ENCODE assay signal across 13 cellular contexts in genomic region chr9:131673068-131673467, GRCh38.
DNase-seq lines count a peak whose midpoint lies in the region; ATAC-seq and TF ChIP-seq lines count a peak whose summit lies in the region.
"Had no signal": no experiment of that assay in that cellular context is flagged by ENCODE, and none has a peak within 500 bp of the region (broad histone marks: within the 10 kb centered on the region; RNA-seq: fewer than 3 reads in every experiment).

No MANE protein-coding gene starts in this region.

- H3K27me3 ChIP-seq in heart left ventricle (no peaks in the 10 kb centered on the region), ascending aorta (no peaks in the 10 kb centered on the region), uterus (no peaks in the 10 kb centered on the region)
- H3K27me3 ChIP-seq: spleen had no signal

- WGBS in heart left ventricle, 4 donors: 75 to 89% (median 81%) methylated on average over 1 of the region's 1 CpG
- 100% methylated on average over 1 of the region's 1 CpG; no CpG with 5 or more reads in 1 of the 2 experiments for WGBS in mesodermal cell (ENCODE audit: insufficient coverage in 2 of 2), 2 experiments
- 91 to 96% methylated on average over 1 of the region's 1 CpG for WGBS in lower leg skin, 2 donors

- H3K4me1 ChIP-seq in heart left ventricle: peaks cover 32 to 100% (median 97%) of the 10 kb centered on the region in 12 donors
- H3K4me1 ChIP-seq in ascending aorta: peaks cover 45 to 90% of the 10 kb centered on the region in 2 donors
- peaks cover 93% of the 10 kb centered on the region for H3K4me1 ChIP-seq in mesodermal cell (ENCODE audit: control insufficient read depth, insufficient read depth, low read length, poor library complexity, severe bottlenecking)
- H3K4me1 ChIP-seq in uterus: peaks cover 37 to 49% of the 10 kb centered on the region in 2 donors

- H3K9me3 ChIP-seq in heart left ventricle (no peaks in the 10 kb centered on the region), ascending aorta (no peaks in the 10 kb centered on the region), mesodermal cell (ENCODE audit: control insufficient read depth, low read length) (no peaks in the 10 kb centered on the region), uterus (no peaks in the 10 kb centered on the region)
- H3K9me3 ChIP-seq: spleen had no signal

- H3K27ac ChIP-seq in heart left ventricle: peak overlapping the region; percentile 41 to 93 (median 86)
- peak overlapping the region; percentile 93 to 96 for H3K27ac ChIP-seq in ascending aorta
- H3K27ac ChIP-seq in mesodermal cell (ENCODE audit: low read depth, low read length, severe bottlenecking): peak overlapping the region; percentile 33
- peak overlapping the region; percentile 48 to 97 for H3K27ac ChIP-seq in uterus

- intact Hi-C loops in heart left ventricle (cut with DNase I) (loop anchor here in 8 of 10 donors (5.0 to 10.0 kb wide), 4 partner anchors 34 to 64 kb away; no protein-coding TSS in a partner anchor), Right ventricle myocardium inferior (cut with DNase I) (loop anchor here (5.0 kb wide), 1 partner anchor 34 kb away; no protein-coding TSS in a partner anchor), ascending aorta (cut with DNase I) (no loop called here), uterus (cut with DNase I; ENCODE audit: low total_unique reads) (no loop called here), lower leg skin (cut with DNase I; ENCODE audit: low total_unique reads) (no loop called here)

- H3K4me3 ChIP-seq in heart left ventricle (no peak overlapping the region), ascending aorta (no peak overlapping the region), mesodermal cell (ENCODE audit: extremely low read depth, insufficient read depth, low read length, poor library complexity, severe bottlenecking) (no peak overlapping the region), uterus (no peak overlapping the region), lower leg skin (ENCODE audit: low read depth, poor library complexity, severe bottlenecking) (no peak overlapping the region)

- TF ChIP-seq CTCF in heart left ventricle (IDR thresholded peaks at IDR 0.05) (no peak), ascending aorta (IDR thresholded peaks at IDR 0.05) (no peak), uterus (IDR thresholded peaks at IDR 0.05) (no peak), lower leg skin (IDR thresholded peaks at IDR 0.05) (no peak)

- DNase-seq in heart left ventricle (no peak), Right ventricle myocardium inferior (ENCODE audit: missing footprints) (no peak), ascending aorta (ENCODE audit: low spot score in 2 of 2) (no peak), uterus (no peak), DMS153 treated with DMSO at 0.1 percent for 48 hours (lab: John Stamatoyannopoulos, UW; ENCODE audit: unreplicated experiment) (no peak), lower leg skin (ENCODE audit: low spot score in 2 of 2) (no peak)
- DNase-seq: amniotic stem cell; effector CD4-positive, alpha-beta T cell; EL; left colon; spleen had no signal

- ATAC-seq in heart left ventricle (no peak), Right ventricle myocardium inferior (no peak), HG02759 (IDR thresholded peaks at IDR 0.05; ENCODE audit: unreplicated experiment) (no peak)
- ATAC-seq: left colon had no signal

- H3K36me3 ChIP-seq in heart left ventricle (no peaks in the 10 kb centered on the region), ascending aorta (no peaks in the 10 kb centered on the region), mesodermal cell (ENCODE audit: control insufficient read depth, insufficient read depth, low read length) (no peaks in the 10 kb centered on the region), uterus (no peaks in the 10 kb centered on the region)

- no peak for TF ChIP-seq POLR2A in heart left ventricle (IDR thresholded peaks at IDR 0.05)
- no peak for TF ChIP-seq POLR2A in uterus (IDR thresholded peaks at IDR 0.05)
- no peak for TF ChIP-seq POLR2A in lower leg skin (IDR thresholded peaks at IDR 0.05)

Comparison
In these comparisons a context has a peak if more than half of its experiments do, and no peak if none do; other contexts are left out.
1. H3K27ac ChIP-seq: peak in every context shown above with its lines; median percentile 94 in ascending aorta; 86 in heart left ventricle; 72 in uterus; 33 in mesodermal cell.
2. intact Hi-C loops: an anchor here in heart left ventricle (5.0 to 10.0 kb wide) and Right ventricle myocardium inferior (5.0 kb wide); none called in ascending aorta, uterus and lower leg skin.